In the genomic region with DNA sequence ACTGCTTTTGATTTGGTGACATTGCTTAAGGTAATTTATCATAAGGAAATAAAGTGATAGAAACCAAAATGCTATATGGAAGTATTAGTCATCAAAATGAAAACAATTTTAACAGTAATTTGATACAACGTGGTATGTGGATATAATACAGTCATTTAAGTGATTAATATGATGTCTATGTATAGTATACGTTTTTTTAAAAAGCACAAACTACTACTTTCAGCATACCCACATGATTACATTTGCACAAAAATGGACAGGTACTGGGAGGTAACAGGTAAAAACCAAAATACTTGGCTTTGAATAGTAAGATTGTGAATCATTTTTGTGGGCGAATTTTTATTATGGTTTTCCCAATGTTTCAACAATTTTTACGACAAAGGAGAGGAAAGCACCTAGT, we compare ENCODE assay signal across 13 cellular contexts.
"Had no signal": no experiment of that assay in that cellular context is flagged by ENCODE, and none has a peak within 500 bp of the region (broad histone marks: within the 10 kb centered on the region; RNA-seq: fewer than 3 reads in every experiment).

No MANE protein-coding gene starts in this region.

- DNase-seq: activated CD4-positive, alpha-beta T cell treated with anti-CD3 and anti-CD28 coated beads, Interleukin-2, amount 10 ng/mL, durations not matched to agents 7 days and 5 days; activated CD8-positive, alpha-beta memory T cell treated with anti-CD3 and anti-CD28 coated beads for 24 hours; amniotic stem cell; endodermal cell; esophagus squamous epithelium; foreskin melanocyte; head of caudate nucleus; ovary; stimulated activated CD4-positive, alpha-beta T cell treated with anti-CD3 and anti-CD28 coated beads, Interleukin-4, amount 100 ng/mL, for 4 hours; stimulated activated naive CD8-positive, alpha-beta T cell treated with anti-CD3 and anti-CD28 coated beads, Interleukin-15, amount 100 ng/mL, for 72 hours had no signal

- ATAC-seq: activated T-helper 17 cell treated with anti-CD3 and anti-CD28 coated beads, Interleukin-2, amount 50 U/mL, for 72 hours; stimulated activated naive CD8-positive, alpha-beta T cell treated with anti-CD3 and anti-CD28 coated beads, Interleukin-15, amount 100 ng/mL, for 72 hours; WTC11 had no signal

- H3K4me3 ChIP-seq: esophagus squamous epithelium, ovary had no signal

- H3K9me3 ChIP-seq: esophagus squamous epithelium, ovary had no signal

- H3K36me3 ChIP-seq: esophagus squamous epithelium, ovary had no signal

- FAIRE-seq: urothelium cell line had no signal

- H3K27me3 ChIP-seq: esophagus squamous epithelium, ovary had no signal

- H3K27ac ChIP-seq: esophagus squamous epithelium, ovary had no signal
